ENCODE assay signal across 26 cellular contexts in genomic region chr4:21862917-21863316, GRCh38.
DNase-seq lines count a peak whose midpoint lies in the region; ATAC-seq, FAIRE-seq and TF ChIP-seq lines count a peak whose summit lies in the region.
"Had no signal": no experiment of that assay in that cellular context is flagged by ENCODE, and none has a peak within 500 bp of the region (broad histone marks: within the 10 kb centered on the region; RNA-seq: fewer than 3 reads in every experiment).

No MANE protein-coding gene starts in this region.

- H3K27me3 ChIP-seq in HepG2 (ENCODE audit: control insufficient read depth in 1 of 2, insufficient read depth in 2 of 2, low read length in 2 of 2) (no peaks in the 10 kb centered on the region), right lobe of liver (no peaks in the 10 kb centered on the region), IMR-90 (ENCODE audit: control insufficient read depth, insufficient read depth, low read length) (no peaks in the 10 kb centered on the region; the same call in 1 of the 2 replicates), H1 (replicated peaks in 1 of 4; ENCODE audit: control insufficient read depth in 3 of 4, extremely low read depth in 1 of 4, insufficient read depth in 3 of 4, low read length in 3 of 4) (no peaks in the 10 kb centered on the region)
- H3K27me3 ChIP-seq: BE2C, BLaER1 had no signal

- H2BK20ac ChIP-seq in IMR-90 (ENCODE audit: low read depth, low read length) (no peak overlapping the region), H1 (ENCODE audit: low read length) (no peak overlapping the region)

- H2AFZ ChIP-seq in HepG2 (ENCODE audit: low read length) (no peak overlapping the region), IMR-90 (replicated peaks; ENCODE audit: low read length, poor library complexity) (no peak overlapping the region), H1 (ENCODE audit: low read length) (no peak overlapping the region)

- H3K9ac ChIP-seq in HepG2 (ENCODE audit: insufficient read depth, low read depth, low read length) (no peak overlapping the region), IMR-90 (ENCODE audit: low read depth, low read length) (no peak overlapping the region), H1 (replicated peaks in 1 of 4; ENCODE audit: extremely low read depth in 1 of 4, low read depth in 3 of 4, low read length in 3 of 4) (no peak overlapping the region)
- H3K9ac ChIP-seq: BLaER1 had no signal

- 10% methylated on average over 6 of the region's 6 CpGs for WGBS in HepG2 (ENCODE audit: low lambda C conversion rate)
- WGBS in right lobe of liver (ENCODE audit: insufficient coverage, low coverage, low lambda C conversion rate, missing lambda C conversion rate), result 56% methylated on average over 3 of the region's 6 CpGs
- WGBS in IMR-90 (ENCODE audit: extremely low coverage in 2 of 2, insufficient read length in 1 of 2), 2 experiments, result no CpG with 5 or more reads among the region's 6 CpGs
- 99% methylated on average over 4 of the region's 6 CpGs; no CpG with 5 or more reads in 1 of the 2 experiments for WGBS in H1 (ENCODE audit: extremely low coverage in 1 of 2, insufficient coverage in 1 of 2, insufficient read length in 1 of 2, insufficient replicate concordance in 2 of 2, low coverage in 1 of 2, low lambda C conversion rate in 2 of 2, missing lambda C conversion rate in 1 of 2), 2 experiments

- CTCF ChIA-PET in HepG2 (lab: Yijun Ruan, JAX; ENCODE audit: low intra/inter-chr PET ratio, low total read pairs) (no interaction called here), IMR-90 (lab: Yijun Ruan, JAX) (no interaction called here), H1 (lab: Charles Lee; ENCODE audit: partially characterized antibody) (no interaction called here)

- H2BK15ac ChIP-seq in IMR-90 (ENCODE audit: low read depth, low read length) (no peak overlapping the region), H1 (ENCODE audit: low read length) (no peak overlapping the region)

- intact Hi-C loops in HepG2 (cut with micrococcal nuclease; ENCODE audit: unreplicated experiment), result no loop called here
- intact Hi-C loops in right lobe of liver (cut with DNase I), result no loop called here
- intact Hi-C loops in IMR-90 (cut with micrococcal nuclease), result no loop called here

- no peaks in the 10 kb centered on the region for H3K23me2 ChIP-seq in H1 (ENCODE audit: low read depth, low read length)

- H2AK5ac ChIP-seq in IMR-90 (ENCODE audit: low read depth, low read length) (no peak overlapping the region), H1 (ENCODE audit: low read depth, low read length) (no peak overlapping the region)

- TF ChIP-seq POLR2A in HepG2 (IDR thresholded peaks at IDR 0.05; ENCODE audit: insufficient read depth in 1 of 2, low read depth in 2 of 2, low read length in 2 of 2) (no peak), right lobe of liver (IDR thresholded peaks at IDR 0.05) (no peak), IMR-90 (IDR thresholded peaks at IDR 0.05; ENCODE audit: low read depth, low read length) (no peak), H1 (IDR thresholded peaks at IDR 0.05; ENCODE audit: control extremely low read depth in 1 of 2, low read depth in 2 of 2, low read length in 2 of 2) (no peak)

- H3K4me3 ChIP-seq in HepG2 (replicated peaks in 1 of 3; ENCODE audit: insufficient read depth in 1 of 3, low read depth in 2 of 3, low read length in 3 of 3) (no peak overlapping the region), right lobe of liver (no peak overlapping the region), IMR-90 (ENCODE audit: insufficient read depth, low read depth, low read length) (no peak overlapping the region), H1 (ENCODE audit: extremely low read depth in 1 of 4, insufficient read depth in 2 of 4, low read depth in 3 of 4, low read length in 4 of 4) (no peak overlapping the region)
- H3K4me3 ChIP-seq: BLaER1, GM12878 had no signal

- H3K79me2 ChIP-seq in HepG2 (ENCODE audit: insufficient read depth, low read length) (no peaks in the 10 kb centered on the region), H1 (ENCODE audit: control insufficient read depth in 1 of 2, insufficient read depth in 2 of 2, low read length in 2 of 2) (no peaks in the 10 kb centered on the region)

- H3K23ac ChIP-seq in IMR-90 (ENCODE audit: low read depth, low read length), result no peak overlapping the region
- H3K23ac ChIP-seq in H1 (ENCODE audit: insufficient read length), result no peak overlapping the region

- dilution Hi-C loops in IMR-90 (cut with HindIII; ENCODE audit: low sequenced_read_pairs, unreplicated experiment), result no loop called here

- H4K5ac ChIP-seq in IMR-90 (ENCODE audit: low read depth, low read length), result no peak overlapping the region
- H4K5ac ChIP-seq in H1 (ENCODE audit: insufficient read length, low read depth, low read length), result no peak overlapping the region

- BruUV-seq in HepG2 (replicated peaks; lab: Mats Ljungman, UMichigan), result no TSS peak
- no TSS peak for BruUV-seq in IMR-90 (replicated peaks; lab: Mats Ljungman, UMichigan)

- H4K8ac ChIP-seq in IMR-90 (ENCODE audit: low read depth in 2 of 2, low read length in 2 of 2), result no peak overlapping the region
- H4K8ac ChIP-seq in H1 (ENCODE audit: extremely low read depth, insufficient read depth, low read length), result no peak overlapping the region

- FAIRE-seq in HepG2 (lab: Jason Lieb, UNC), result no peak
- FAIRE-seq in H1 (lab: Jason Lieb, UNC), result no peak
- FAIRE-seq: GM12878, GM12892, GM18507 had no signal

- H3K14ac ChIP-seq in IMR-90 (replicated peaks; ENCODE audit: low read depth, low read length), result no peak overlapping the region
- H3K14ac ChIP-seq in H1 (ENCODE audit: insufficient read length), result no peak overlapping the region

- in situ Hi-C loops in HepG2 (cut with HindIII; ENCODE audit: extremely low pct_ligation_motif_present, low pct_unique_long_range_greater_than_20kb), result no loop called here
- in situ Hi-C loops in IMR-90 (cut with MboI; ENCODE audit: low sequenced_read_pairs), result no loop called here

- H3K4ac ChIP-seq in IMR-90 (ENCODE audit: low read depth, low read length) (no peak overlapping the region), H1 (replicated peaks; ENCODE audit: insufficient read length, low read depth, low read length) (no peak overlapping the region)

- no peaks in the 10 kb centered on the region for H4K20me1 ChIP-seq in HepG2 (ENCODE audit: insufficient read depth, low read length)
- H4K20me1 ChIP-seq in IMR-90 (ENCODE audit: insufficient read depth, low read length), result no peaks in the 10 kb centered on the region
- H4K20me1 ChIP-seq in H1 (replicated peaks in 1 of 2; ENCODE audit: control insufficient read depth in 1 of 2, insufficient read depth in 2 of 2, low read length in 2 of 2), result no peaks in the 10 kb centered on the region
- H4K20me1 ChIP-seq: BLaER1 had no signal

- H4K91ac ChIP-seq in IMR-90 (ENCODE audit: insufficient read depth, low read depth, low read length), result no peak overlapping the region
- H4K91ac ChIP-seq in H1 (replicated peaks; ENCODE audit: insufficient read length, low read length), result no peak overlapping the region

- H3K4me2 ChIP-seq in HepG2 (ENCODE audit: low read depth, low read length) (no peak overlapping the region), IMR-90 (ENCODE audit: low read depth, low read length) (no peak overlapping the region), H1 (ENCODE audit: insufficient read depth in 1 of 2, low read depth in 2 of 2, low read length in 2 of 2) (no peak overlapping the region)
- H3K4me2 ChIP-seq: BLaER1 had no signal

- H3K56ac ChIP-seq in IMR-90 (ENCODE audit: extremely low read depth, insufficient read depth, low read length), result no peak overlapping the region
- H3K56ac ChIP-seq in H1 (replicated peaks; ENCODE audit: insufficient read length, low read depth, low read length), result no peak overlapping the region

- POLR2A ChIA-PET in HepG2 (lab: Yijun Ruan, JAX), result no interaction called here
- POLR2A ChIA-PET in IMR-90 (lab: Charles Lee; ENCODE audit: unreplicated experiment), result no interaction called here
- POLR2A ChIA-PET in H1 (lab: Charles Lee; ENCODE audit: partially characterized antibody), result no interaction called here

- DNase-seq in HepG2 (ENCODE audit: low spot score) (no peak), right lobe of liver (no peak), IMR-90 (no peak), H1 (ENCODE audit: low read depth in 1 of 2, low spot score in 2 of 2) (no peak), NCI-H1092 (lab: John Stamatoyannopoulos, UW) (no peak), COLO668 (lab: John Stamatoyannopoulos, UW; ENCODE audit: unreplicated experiment) (no peak)
- DNase-seq: ACHN; BE2C; C1 segment of cervical spinal cord; Caco-2; Calu3; CD4-positive, alpha-beta memory T cell; CD4-positive, CD25-positive, alpha-beta regulatory T cell; CD8-positive, alpha-beta memory T cell; DMS 273 treated with DMSO at 0.1 percent for 48 hours; DMS153; DMS53; DMS79; DND-41; EL; GDM1 had no signal

- H3K36me3 ChIP-seq in HepG2 (replicated peaks in 1 of 2; ENCODE audit: control insufficient read depth in 1 of 2, insufficient read depth in 2 of 2, low read length in 2 of 2) (no peaks in the 10 kb centered on the region), right lobe of liver (no peaks in the 10 kb centered on the region), IMR-90 (ENCODE audit: control insufficient read depth, insufficient read depth, low read length) (no peaks in the 10 kb centered on the region), H1 (ENCODE audit: control insufficient read depth in 2 of 4, insufficient read depth in 4 of 4, low read length in 3 of 4) (no peaks in the 10 kb centered on the region)
- H3K36me3 ChIP-seq: BE2C, BLaER1 had no signal

- ATAC-seq in HepG2 (no peak), right lobe of liver (no peak), IMR-90 (ENCODE audit: low read depth) (no peak)
- ATAC-seq: GM12878 had no signal

- H3K27ac ChIP-seq in HepG2 (ENCODE audit: extremely low read length, insufficient read depth, low read length) (no peak overlapping the region), right lobe of liver (no peak overlapping the region), IMR-90 (ENCODE audit: insufficient read depth, low read length) (no peak overlapping the region), H1 (ENCODE audit: low read depth, low read length) (no peak overlapping the region)
- H3K27ac ChIP-seq: 22Rv1, BLaER1 had no signal

- no peak overlapping the region for H3K18ac ChIP-seq in IMR-90 (ENCODE audit: low read depth, low read length)
- no peak overlapping the region for H3K18ac ChIP-seq in H1 (ENCODE audit: extremely low read depth, low read length)

- H2AK9ac ChIP-seq in IMR-90 (replicated peaks; ENCODE audit: low read depth, low read length, poor library complexity), result no peak overlapping the region

- H2BK120ac ChIP-seq in IMR-90 (ENCODE audit: low read depth, low read length) (no peak overlapping the region), H1 (replicated peaks; ENCODE audit: low read depth, low read length) (no peak overlapping the region)

- H3K4me1 ChIP-seq in HepG2 (ENCODE audit: insufficient read depth, low read length) (no peaks in the 10 kb centered on the region), right lobe of liver (no peaks in the 10 kb centered on the region), IMR-90 (ENCODE audit: control insufficient read depth, insufficient read depth, low read length) (no peaks in the 10 kb centered on the region), H1 (replicated peaks in 1 of 4; ENCODE audit: control insufficient read depth in 3 of 4, insufficient read depth in 4 of 4, low read length in 3 of 4) (no peaks in the 10 kb centered on the region)
- H3K4me1 ChIP-seq: BE2C, BLaER1, Caco-2 had no signal

- H2BK5ac ChIP-seq in IMR-90 (ENCODE audit: low read depth, low read length, poor library complexity, severe bottlenecking) (no peak overlapping the region), H1 (ENCODE audit: low read depth, low read length) (no peak overlapping the region)

- H2BK12ac ChIP-seq in H1 (ENCODE audit: low read depth, low read length), result no peak overlapping the region

- no peaks in the 10 kb centered on the region for H3K9me3 ChIP-seq in HepG2 (ENCODE audit: low read length)
- H3K9me3 ChIP-seq in right lobe of liver, result no peaks in the 10 kb centered on the region
- H3K9me3 ChIP-seq in IMR-90 (ENCODE audit: control insufficient read depth, insufficient read depth, low read length), result no peaks in the 10 kb centered on the region
- peaks cover 2 to 4% of the 10 kb centered on the region in 2 experiments; a peak in 2 of 4 replicates for H3K9me3 ChIP-seq in H1 (ENCODE audit: insufficient read depth in 2 of 2, low read depth in 1 of 2, low read length in 1 of 2)
- H3K9me3 ChIP-seq: BE2C, Caco-2 had no signal

- no peaks in the 10 kb centered on the region for H3K9me1 ChIP-seq in IMR-90 (ENCODE audit: insufficient read depth, low read length)

- H3K79me1 ChIP-seq in IMR-90 (ENCODE audit: low read depth in 1 of 2, low read length in 2 of 2) (no peaks in the 10 kb centered on the region), H1 (ENCODE audit: low read depth, low read length) (no peaks in the 10 kb centered on the region)

- no peak for TF ChIP-seq CTCF in HepG2 (CRISPR knock-in tag; IDR thresholded peaks at IDR 0.05)
- TF ChIP-seq CTCF in right lobe of liver (IDR thresholded peaks at IDR 0.05), result no peak
- no peak for TF ChIP-seq CTCF in IMR-90 (conservative IDR thresholded peaks at IDR 0.05; ENCODE audit: low read depth, low read length)
- no peak for TF ChIP-seq CTCF in H1 (IDR thresholded peaks at IDR 0.05; ENCODE audit: control extremely low read depth in 1 of 3, insufficient read depth in 1 of 3, low read depth in 1 of 3, low read length in 3 of 3)

- no peak for TF ChIP-seq EP300 in HepG2 (IDR thresholded peaks at IDR 0.05; ENCODE audit: low read depth in 2 of 2, low read length in 2 of 2)
- no peak for TF ChIP-seq EP300 in HepG2 (CRISPR knock-in tag; IDR thresholded peaks at IDR 0.05; ENCODE audit: borderline replicate concordance)
- no peak for TF ChIP-seq EP300 in H1 (IDR thresholded peaks at IDR 0.05; ENCODE audit: borderline replicate concordance in 1 of 2, low read depth in 2 of 2, low read length in 2 of 2)

- TF ChIP-seq RAD21 in HepG2 (CRISPR knock-in tag; IDR thresholded peaks at IDR 0.05) (no peak), IMR-90 (IDR thresholded peaks at IDR 0.05; ENCODE audit: low read length) (no peak), H1 (IDR thresholded peaks at IDR 0.05 in 1 of 2, conservative IDR thresholded peaks at IDR 0.05 in 1 of 2; ENCODE audit: low read depth in 2 of 2, low read length in 2 of 2) (no peak)

Comparison
In these comparisons a context has a peak if more than half of its experiments do, and no peak if none do; other contexts are left out.
1. Of the 41 proteins assayed by ChIP-seq in both HepG2 and H1: peak only in HepG2: none; only in H1: none; in both: MAFK; in neither: 40.